ENCODE assay signal across 8 cellular contexts in the genomic region with DNA sequence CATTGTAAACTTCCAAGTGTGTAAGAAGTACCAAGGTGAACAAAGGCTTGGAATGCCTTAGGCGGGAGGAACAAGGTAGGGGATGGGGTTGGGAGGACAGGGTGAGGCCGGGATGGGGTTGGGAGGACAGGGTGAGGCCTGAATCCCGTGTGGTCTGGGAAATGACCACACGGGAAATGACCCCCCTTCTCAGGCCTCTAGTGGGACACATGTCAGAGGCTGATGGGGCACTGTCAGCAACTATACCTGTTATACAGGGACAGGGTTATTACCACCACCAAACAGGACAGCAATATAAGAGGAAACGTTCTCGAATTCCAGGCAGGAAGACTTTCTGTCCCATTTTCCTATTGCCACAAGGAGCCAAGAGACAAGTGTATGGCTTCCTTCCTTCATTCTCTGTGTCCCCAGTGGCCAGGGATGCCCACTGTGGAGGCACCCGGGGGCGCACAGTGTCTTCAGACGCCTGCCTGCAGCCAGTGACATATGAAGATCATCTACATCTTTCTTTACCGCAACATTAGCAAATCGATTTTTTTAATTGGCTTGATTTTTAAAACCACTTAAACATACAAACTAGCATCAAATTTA. TPM values are rescaled to one million over a fixed set of nuclear protein-coding genes. Genes with fewer than 3 reads are reported as not detected.
DNase-seq lines count a peak whose midpoint lies in the region; ATAC-seq, FAIRE-seq and TF ChIP-seq lines count a peak whose summit lies in the region.

No MANE protein-coding gene starts in this region.

- TF ChIP-seq CTCF in IMR-90 (conservative IDR thresholded peaks at IDR 0.05; ENCODE audit: low read depth, low read length) (no peak), GM12878 (IDR thresholded peaks at IDR 0.05 in 2 of 3, conservative IDR thresholded peaks at IDR 0.05 in 1 of 3; ENCODE audit: control insufficient read depth in 2 of 3, extremely low read depth in 1 of 3, insufficient read depth in 1 of 3, low read depth in 3 of 3, low read length in 3 of 3) (no peak), GM10248 (IDR thresholded peaks at IDR 0.05; ENCODE audit: control extremely low read depth, extremely low read depth, low read depth, missing control alignments) (no peak)

- H2BK15ac ChIP-seq in IMR-90 (ENCODE audit: low read depth, low read length), result no peak overlapping the region

- H3K27ac Mint-ChIP-seq in CD4-positive, alpha-beta memory T cell, result peak overlapping the region in 6 of 7 donors; percentile 62 to 88 (median 75)

- no peak overlapping the region for H3K4ac ChIP-seq in IMR-90 (ENCODE audit: low read depth, low read length)

- peaks cover 6 to 7% of the 10 kb centered on the region in 2 experiments; a peak in 3 of 4 replicates for H3K79me1 ChIP-seq in IMR-90 (ENCODE audit: low read depth in 1 of 2, low read length in 2 of 2)

- in situ Hi-C loops in IMR-90 (cut with MboI; ENCODE audit: low sequenced_read_pairs), result no loop called here
- in situ Hi-C loops in GM12878 (cut with MboI), result no loop called here

- peaks cover 6% of the 10 kb centered on the region; the same call in 1 of the 2 replicates for H3K9me1 ChIP-seq in IMR-90 (ENCODE audit: insufficient read depth, low read length)

- peak overlapping the region; percentile 79 for H3K23ac ChIP-seq in IMR-90 (ENCODE audit: low read depth, low read length)

- WGBS in IMR-90 (ENCODE audit: extremely low coverage in 2 of 2, insufficient read length in 1 of 2), 2 experiments, result 0% methylated on average over 1 of the region's 11 CpGs; no CpG with 5 or more reads in 1 of the 2 experiments
- WGBS in GM12878 (ENCODE audit: insufficient coverage, insufficient replicate concordance, low lambda C conversion rate, missing lambda C conversion rate), result under 1% methylated on average over 9 of the region's 11 CpGs

- peaks cover 6 to 20% of the 10 kb centered on the region in 2 donors for H3K27me3 Mint-ChIP-seq in CD4-positive, alpha-beta memory T cell

- H3K9ac ChIP-seq in IMR-90 (ENCODE audit: low read depth, low read length), result peak overlapping the region; percentile 77; the same call in 1 of the 2 replicates
- peak overlapping the region; percentile 88 for H3K9ac ChIP-seq in GM12878 (ENCODE audit: control insufficient read depth, insufficient read depth, low read length)

- H3K9me3 Mint-ChIP-seq in CD4-positive, alpha-beta memory T cell, result no peaks in the 10 kb centered on the region

- no TSS peak for BruUV-seq in IMR-90 (replicated peaks; lab: Mats Ljungman, UMichigan)
- no TSS peak for BruUV-seq in GM12878 (replicated peaks; lab: Mats Ljungman, UMichigan)

- CTCF ChIA-PET in CD4-positive, alpha-beta memory T cell (lab: Charles Lee; ENCODE audit: partially characterized antibody), result interaction anchor here (1.3 to 2.8 kb wide), 2 partner anchors 20 to 24 kb away, joined by 5 to 10 read pairs; no protein-coding TSS in a partner anchor
- CTCF ChIA-PET in IMR-90 (lab: Yijun Ruan, JAX) (interaction anchor here (1.2 kb wide), 1 partner anchor 9 kb away, joined by 4 read pairs; no protein-coding TSS in a partner anchor), GM12878 (lab: Yijun Ruan, JAX) (interaction anchor here (1.1 to 2.2 kb wide), 6 partner anchors 8 to 45 kb away, joined by 4 to 7 read pairs (median 4); no protein-coding TSS in a partner anchor), GM10248 (lab: Yijun Ruan, JAX) (interaction anchor here (1.0 to 1.6 kb wide), 6 partner anchors 10 to 56 kb away, joined by 3 to 8 read pairs (median 4); no protein-coding TSS in a partner anchor)

- H4K91ac ChIP-seq in IMR-90 (ENCODE audit: insufficient read depth, low read depth, low read length), result no peak overlapping the region

- POLR2A ChIA-PET in CD4-positive, alpha-beta memory T cell (lab: Charles Lee; ENCODE audit: partially characterized antibody), result interaction anchor here (1.3 to 2.4 kb wide), 4 partner anchors 9 to 30 kb away, joined by 3 to 10 read pairs (median 8); no protein-coding TSS in a partner anchor
- POLR2A ChIA-PET in IMR-90 (lab: Charles Lee; ENCODE audit: unreplicated experiment), result no interaction called here
- POLR2A ChIA-PET in GM12878 (lab: Charles Lee), result interaction anchor here (0.7 to 3.6 kb wide), 3 partner anchors 9 to 62 kb away, joined by 3 to 24 read pairs (median 5); no protein-coding TSS in a partner anchor
- POLR2A ChIA-PET in GM10248 (lab: Yijun Ruan, JAX), result no interaction called here

- no peak overlapping the region for H2BK20ac ChIP-seq in IMR-90 (ENCODE audit: low read depth, low read length)

- peaks cover 9% of the 10 kb centered on the region; the same call in 1 of the 2 replicates for H4K20me1 ChIP-seq in IMR-90 (ENCODE audit: insufficient read depth, low read length)
- no peaks in the 10 kb centered on the region for H4K20me1 ChIP-seq in GM12878 (ENCODE audit: control insufficient read depth, insufficient read depth)

- SMC1A ChIA-PET in GM12878 (lab: Charles Lee; ENCODE audit: uncharacterized antibody, unreplicated experiment), result interaction anchor here (0.7 to 2.1 kb wide), 6 partner anchors 8 to 77 kb away, joined by 3 to 8 read pairs (median 5); no protein-coding TSS in a partner anchor

- dilution Hi-C loops in IMR-90 (cut with HindIII; ENCODE audit: low sequenced_read_pairs, unreplicated experiment), result no loop called here

- H3K9me3 ChIP-seq in CD4-positive, alpha-beta memory T cell (ENCODE audit: control insufficient read depth in 1 of 2, low read length in 2 of 2), result no peaks in the 10 kb centered on the region
- H3K9me3 ChIP-seq in IMR-90 (ENCODE audit: control insufficient read depth, insufficient read depth, low read length) (no peaks in the 10 kb centered on the region), GM12878 (replicated peaks; ENCODE audit: control insufficient read depth, insufficient read depth, low read length) (no peaks in the 10 kb centered on the region), muscle layer of duodenum (ENCODE audit: control insufficient read depth in 1 of 2, low read length in 2 of 2) (no peaks in the 10 kb centered on the region)

- no peaks in the 10 kb centered on the region for H3K36me3 ChIP-seq in CD4-positive, alpha-beta memory T cell (ENCODE audit: insufficient read depth, low read length)
- no peaks in the 10 kb centered on the region for H3K36me3 ChIP-seq in IMR-90 (ENCODE audit: control insufficient read depth, insufficient read depth, low read length)
- H3K36me3 ChIP-seq in GM12878 (ENCODE audit: control insufficient read depth in 2 of 2, insufficient read depth in 2 of 2, low read length in 1 of 2), result peaks cover 0 to 4% of the 10 kb centered on the region in 2 experiments; a peak in 2 of 4 replicates
- H3K36me3 ChIP-seq in muscle layer of duodenum (ENCODE audit: control insufficient read depth in 1 of 2, insufficient read depth in 2 of 2, low read length in 2 of 2), result no peaks in the 10 kb centered on the region

- H4K5ac ChIP-seq in IMR-90 (ENCODE audit: low read depth, low read length), result no peak overlapping the region

- no peak overlapping the region for H2AK9ac ChIP-seq in IMR-90 (replicated peaks; ENCODE audit: low read depth, low read length, poor library complexity)

- TF ChIP-seq RAD21 in IMR-90 (IDR thresholded peaks at IDR 0.05; ENCODE audit: low read length) (no peak), GM12878 (IDR thresholded peaks at IDR 0.05; ENCODE audit: insufficient read depth, low read depth, low read length) (no peak)

- H4K8ac ChIP-seq in IMR-90 (ENCODE audit: low read depth in 2 of 2, low read length in 2 of 2), result peak overlapping the region; percentile 27 to 64; a peak in 1 of 4 replicates

- H3K27me3 ChIP-seq in CD4-positive, alpha-beta memory T cell (ENCODE audit: insufficient read depth, low read length), result peaks cover 12% of the 10 kb centered on the region
- H3K27me3 ChIP-seq in IMR-90 (ENCODE audit: control insufficient read depth, insufficient read depth, low read length) (no peaks in the 10 kb centered on the region), GM12878 (replicated peaks in 1 of 2; ENCODE audit: control insufficient read depth in 2 of 2, insufficient read depth in 2 of 2, low read length in 1 of 2) (no peaks in the 10 kb centered on the region), muscle layer of duodenum (ENCODE audit: low read depth, low read length) (peaks cover 24% of the 10 kb centered on the region)

- H3K4me2 ChIP-seq in IMR-90 (ENCODE audit: low read depth, low read length) (peak overlapping the region; percentile 98), GM12878 (ENCODE audit: control insufficient read depth, insufficient read depth) (peak overlapping the region; percentile 88)

- RAD21 ChIA-PET in GM12878 (lab: Charles Lee; ENCODE audit: unreplicated experiment), result interaction anchor here (1.2 kb wide), 1 partner anchor 24 kb away, joined by 3 read pairs; no protein-coding TSS in a partner anchor

- FAIRE-seq in GM12878 (lab: Jason Lieb, UNC), result no peak

- no peak overlapping the region for H3K27ac ChIP-seq in CD4-positive, alpha-beta memory T cell (ENCODE audit: low read depth, low read length)
- H3K27ac ChIP-seq in IMR-90 (ENCODE audit: insufficient read depth, low read length) (no peak overlapping the region), GM12878 (ENCODE audit: control insufficient read depth, insufficient read depth) (peak overlapping the region; percentile 89), muscle layer of duodenum (ENCODE audit: low read length) (no peak overlapping the region)

- H3K14ac ChIP-seq in IMR-90 (replicated peaks; ENCODE audit: low read depth, low read length), result peak overlapping the region; percentile 13

- peaks cover 59% of the 10 kb centered on the region for H3K79me2 ChIP-seq in GM12878 (ENCODE audit: control insufficient read depth, insufficient read depth, low read length)

- no peak for TF ChIP-seq EP300 in GM12878 (IDR thresholded peaks at IDR 0.05; ENCODE audit: borderline replicate concordance in 1 of 2, control insufficient read depth in 1 of 2, low read depth in 2 of 2, low read length in 2 of 2)

- H3K4me1 ChIP-seq in CD4-positive, alpha-beta memory T cell (ENCODE audit: insufficient read depth, low read length), result peaks cover 48% of the 10 kb centered on the region
- H3K4me1 ChIP-seq in IMR-90 (ENCODE audit: control insufficient read depth, insufficient read depth, low read length), result peaks cover 6% of the 10 kb centered on the region; the same call in 1 of the 2 replicates
- H3K4me1 ChIP-seq in GM12878 (ENCODE audit: control insufficient read depth, insufficient read depth, low read length), result peaks cover 6% of the 10 kb centered on the region
- peaks cover 0 to 15% of the 10 kb centered on the region in 2 donors for H3K4me1 ChIP-seq in muscle layer of duodenum (ENCODE audit: control insufficient read depth in 1 of 2, insufficient read depth in 2 of 2, low read length in 2 of 2)

- peak overlapping the region; percentile 22 to 71 for H3K4me3 ChIP-seq in CD4-positive, alpha-beta memory T cell (ENCODE audit: low read length in 2 of 2)
- peak overlapping the region; percentile 87 for H3K4me3 ChIP-seq in IMR-90 (ENCODE audit: insufficient read depth, low read depth, low read length)
- peak overlapping the region; percentile 84 for H3K4me3 ChIP-seq in GM12878
- peak overlapping the region; percentile 52 to 93 for H3K4me3 ChIP-seq in muscle layer of duodenum (ENCODE audit: low read depth in 1 of 2, low read length in 2 of 2)

- no peak for TF ChIP-seq POLR2A in IMR-90 (IDR thresholded peaks at IDR 0.05; ENCODE audit: low read depth, low read length)
- no peak for TF ChIP-seq POLR2A in GM12878 (IDR thresholded peaks at IDR 0.05; ENCODE audit: low read depth, low read length)

- no peak overlapping the region for H2AK5ac ChIP-seq in IMR-90 (ENCODE audit: low read depth, low read length)

- peaks cover 13 to 38% (median 37%) of the 10 kb centered on the region in 4 donors for H3K4me1 Mint-ChIP-seq in CD4-positive, alpha-beta memory T cell

- H2BK120ac ChIP-seq in IMR-90 (ENCODE audit: low read depth, low read length), result no peak overlapping the region

- no peak for ATAC-seq in IMR-90 (ENCODE audit: low read depth)
- no peak for ATAC-seq in GM12878

- peak in 1 of 5 donors; percentile 10 for DNase-seq in CD4-positive, alpha-beta memory T cell
- DNase-seq in IMR-90, result no peak
- DNase-seq in GM12878 (ENCODE audit: low read depth, low spot score), result no peak
- DNase-seq in HCEC 1CT, result no peak
- DNase-seq in 8988T, result no peak
- no peak for DNase-seq in activated effector memory CD4-positive, alpha-beta T cell treated with anti-CD3 and anti-CD28 coated beads, Interleukin-2, amount 50 U/mL, for 16 hours
- DNase-seq in GM10248 (ENCODE audit: extremely low spot score), result no peak

- no peak overlapping the region for H2BK5ac ChIP-seq in IMR-90 (ENCODE audit: low read depth, low read length, poor library complexity, severe bottlenecking)

- no peak overlapping the region for H3K18ac ChIP-seq in IMR-90 (ENCODE audit: low read depth, low read length)

- no peak overlapping the region; the same call in 1 of the 2 replicates for H3K56ac ChIP-seq in IMR-90 (ENCODE audit: extremely low read depth, insufficient read depth, low read length)

- peaks cover 0 to 2% of the 10 kb centered on the region in 2 donors for H3K36me3 Mint-ChIP-seq in CD4-positive, alpha-beta memory T cell

- H2AFZ ChIP-seq in IMR-90 (replicated peaks; ENCODE audit: low read length, poor library complexity) (peak overlapping the region; percentile 45), GM12878 (ENCODE audit: control insufficient read depth, low read depth, low read length) (no peak overlapping the region; the same call in 1 of the 2 replicates)

- intact Hi-C loops in CD4-positive, alpha-beta memory T cell (cut with micrococcal nuclease), result loop anchor here (10.0 kb wide), 2 partner anchors 50 to 1340 kb away; partner anchors contain the start of gene MGMT
- intact Hi-C loops in IMR-90 (cut with micrococcal nuclease) (no loop called here), GM12878 (cut with micrococcal nuclease; ENCODE audit: unreplicated experiment) (no loop called here)

- peak overlapping the region; percentile 89 to 96 (median 92) for H3K4me3 Mint-ChIP-seq in CD4-positive, alpha-beta memory T cell

RNA-seq across cellular contexts. Expression of gene MKI67, which starts 1.3 kb away (rescaled TPM):
- under 1 TPM; 0.17 to 0.93 TPM for total RNA-seq in CD4-positive, alpha-beta memory T cell
- polyA plus RNA-seq in CD4-positive, alpha-beta memory T cell, result under 1 TPM in 1 of 2 donors, not detected in 1; 0.11 TPM
- total RNA-seq in IMR-90 (2012; rRNA removed), result 36.4 and 39.2 TPM in 2 replicates
- 13.0 and 13.5 TPM in 2 replicates for polyA plus RNA-seq in IMR-90 (2012; rRNA removed)
- 2.6 and 4.3 TPM in 2 replicates for polyA plus RNA-seq in IMR-90 (2012; cell fraction: cytosol; rRNA removed)
- 3.8 and 11.3 TPM in 2 replicates for polyA plus RNA-seq in IMR-90 (2012; cell fraction: nucleus; rRNA removed; ENCODE audit: low replicate concordance)
- total RNA-seq in GM12878 (2013; cell fraction: nucleolus; rRNA removed), result 83.4 and 83.6 TPM in 2 replicates
- 72.0 and 89.6 TPM in 2 replicates for total RNA-seq in GM12878 (2014; rRNA removed)
- 75.9 and 82.4 TPM in 2 replicates for total RNA-seq in GM12878 (2014; rRNA removed; fragmentation: Illumina TruSeq; extraction: Trizol)
- 168 and 183 TPM in 2 replicates for total RNA-seq in GM12878 (2021)
- polyA plus RNA-seq in GM12878 (2011; ENCODE audit: low read depth), result 35.4 TPM
- 53.4 and 54.7 TPM in 2 replicates for polyA plus RNA-seq in GM12878 (2011; rRNA removed)
- 49.7 and 61.9 TPM in 2 replicates for polyA plus RNA-seq in GM12878 (2011; cell fraction: cytosol; rRNA removed)
- polyA plus RNA-seq in GM12878 (2011; cell fraction: nucleus; rRNA removed), result 147 and 191 TPM in 2 replicates
- 44.4 and 49.8 TPM in 2 replicates for polyA plus RNA-seq in GM12878 (2012)
- 174 and 182 TPM in 2 replicates for polyA plus RNA-seq in GM12878 (2014; fragmentation: Illumina TruSeq; extraction: Trizol)
- polyA plus RNA-seq in GM12878 (2014; fragmentation: Nextera tagmentation; extraction: Ambion mirVana), result 10 to 100 TPM; 22.3 to 37.5 TPM
- 76.3 and 88.9 TPM in 2 replicates for polyA plus RNA-seq in GM12878 (2014; rRNA removed)
- 100 to 1,000 TPM; 143 to 148 TPM for polyA plus RNA-seq in GM12878 (2016; fragmentation: Nextera tagmentation; extraction: Ambion mirVana)
- polyA minus RNA-seq in GM12878 (2011; rRNA and poly(A)+ RNA removed), result 51.4 and 64.0 TPM in 2 replicates
- polyA minus RNA-seq in GM12878 (2011; cell fraction: cytosol; rRNA and poly(A)+ RNA removed), result 61.1 and 66.3 TPM in 2 replicates
- polyA minus RNA-seq in GM12878 (2011; cell fraction: nucleus; rRNA and poly(A)+ RNA removed), result 61.4 and 96.2 TPM in 2 replicates

Comparison
In these comparisons a context has a peak if more than half of its experiments do, and no peak if none do; other contexts are left out.
1. RNA of gene MKI67, which starts 1.3 kb away (total RNA-seq): 72.0 to 183 TPM in GM12878 and 36.4 to 39.2 TPM in IMR-90; 0.17 to 0.93 TPM in CD4-positive, alpha-beta memory T cell; every median in the first group is over 10 times any median in the second.
2. POLR2A ChIA-PET loops: an anchor here in CD4-positive, alpha-beta memory T cell (1.3 to 2.4 kb wide) and GM12878 (0.7 to 3.6 kb wide); none called in IMR-90 and GM10248.
3. Peak in every context shown above with its lines, with median percentiles within 50 percentile points of each other: H3K4me3 ChIP-seq.